Comparison of ENCODE assay signal across 18 cellular contexts in genomic region chr2:197208029-197208428, GRCh38.
DNase-seq lines count a peak whose midpoint lies in the region; ATAC-seq and TF ChIP-seq lines count a peak whose summit lies in the region.
"Had no signal": no experiment of that assay in that cellular context is flagged by ENCODE, and none has a peak within 500 bp of the region (broad histone marks: within the 10 kb centered on the region; RNA-seq: fewer than 3 reads in every experiment).

No MANE protein-coding gene starts in this region.

- peaks cover 36% of the 10 kb centered on the region for H3K36me3 Mint-ChIP-seq in CD8-positive, alpha-beta T cell
- H3K36me3 Mint-ChIP-seq in activated naive CD8-positive, alpha-beta T cell: peaks cover 6% of the 10 kb centered on the region
- H3K36me3 Mint-ChIP-seq in natural killer cell: no peaks in the 10 kb centered on the region
- H3K36me3 Mint-ChIP-seq in GM23338 (ENCODE audit: low read depth): no peaks in the 10 kb centered on the region

- peaks cover 96% of the 10 kb centered on the region for H3K4me1 Mint-ChIP-seq in CD8-positive, alpha-beta T cell (ENCODE audit: low read depth)
- peaks cover 95% of the 10 kb centered on the region for H3K4me1 Mint-ChIP-seq in activated naive CD8-positive, alpha-beta T cell (ENCODE audit: low read depth)
- H3K4me1 Mint-ChIP-seq in natural killer cell (peaks cover 94 to 96% of the 10 kb centered on the region in 2 donors), GM23338 (no peaks in the 10 kb centered on the region)

- no peaks in the 10 kb centered on the region for H4K20me1 ChIP-seq in PC-9 (ENCODE audit: insufficient read depth)
- H4K20me1 ChIP-seq in GM23338 (replicated peaks; ENCODE audit: insufficient read depth): no peaks in the 10 kb centered on the region

- POLR2A ChIA-PET in CD8-positive, alpha-beta T cell (lab: Charles Lee): interaction anchor here (1.5 to 17.9 kb wide), 7 partner anchors 11 to 115 kb away, joined by 3 to 288 read pairs (median 7); partner anchors contain the start of gene ANKRD44
- POLR2A ChIA-PET in PC-9 (lab: Charles Lee; ENCODE audit: unreplicated experiment): no interaction called here

- H3K4me2 ChIP-seq in PC-9: no peak overlapping the region
- H3K4me2 ChIP-seq in GM23338: no peak overlapping the region

- H3K36me3 ChIP-seq in CD8-positive, alpha-beta T cell (ENCODE audit: insufficient read depth, low read length): peaks cover 7% of the 10 kb centered on the region
- no peaks in the 10 kb centered on the region for H3K36me3 ChIP-seq in PC-9 (ENCODE audit: low read depth)
- no peaks in the 10 kb centered on the region for H3K36me3 ChIP-seq in GM23338 (ENCODE audit: insufficient read depth)
- H3K36me3 ChIP-seq: gastrocnemius medialis, prostate gland had no signal

- H3K27ac ChIP-seq in CD8-positive, alpha-beta T cell (ENCODE audit: low read depth, low read length): peak overlapping the region; percentile 87
- H3K27ac ChIP-seq in HL-60 (replicated peaks) (peak overlapping the region; percentile 33), PC-9 (no peak overlapping the region), GM23338 (ENCODE audit: low read depth) (no peak overlapping the region)
- H3K27ac ChIP-seq: gastrocnemius medialis, prostate gland, RWPE1 had no signal

- BruUV-seq in PC-9 (replicated peaks; lab: Mats Ljungman, UMichigan): no TSS peak

- no peaks in the 10 kb centered on the region for H3K27me3 Mint-ChIP-seq in CD8-positive, alpha-beta T cell (ENCODE audit: low read depth)
- no peaks in the 10 kb centered on the region for H3K27me3 Mint-ChIP-seq in activated naive CD8-positive, alpha-beta T cell
- H3K27me3 Mint-ChIP-seq in natural killer cell (ENCODE audit: low read depth in 2 of 2): no peaks in the 10 kb centered on the region
- peaks cover 2% of the 10 kb centered on the region for H3K27me3 Mint-ChIP-seq in GM23338 (ENCODE audit: insufficient read depth, low read depth, poor library complexity)

- intact Hi-C loops in CD8-positive, alpha-beta T cell (cut with DNase I, micrococcal nuclease): loop anchor here (10.0 kb wide), 2 partner anchors 307 to 1043 kb away; partner anchors contain the start of gene MOB4 (in 1 of the 2)
- intact Hi-C loops in natural killer cell (cut with micrococcal nuclease) (no loop called here), PC-9 (cut with micrococcal nuclease; ENCODE audit: unreplicated experiment) (no loop called here)

- peak overlapping the region; percentile 100 for H3K27ac Mint-ChIP-seq in CD8-positive, alpha-beta T cell
- peak overlapping the region; percentile 98 for H3K27ac Mint-ChIP-seq in activated naive CD8-positive, alpha-beta T cell
- H3K27ac Mint-ChIP-seq in natural killer cell (peak overlapping the region; percentile 91 to 96), GM23338 (no peak overlapping the region)

- H3K4me3 Mint-ChIP-seq in CD8-positive, alpha-beta T cell: peak overlapping the region; percentile 63
- H3K4me3 Mint-ChIP-seq in activated naive CD8-positive, alpha-beta T cell: peak overlapping the region; percentile 76
- H3K4me3 Mint-ChIP-seq in natural killer cell (peak overlapping the region; percentile 78), GM23338 (no peak overlapping the region)

- H2AFZ ChIP-seq in PC-9: no peak overlapping the region
- no peak overlapping the region for H2AFZ ChIP-seq in GM23338

- no peak for DNase-seq in CD8-positive, alpha-beta T cell
- DNase-seq in HL-60 (ENCODE audit: low read depth in 1 of 2, low spot score in 1 of 2): no peak
- no peak for DNase-seq in natural killer cell
- no peak for DNase-seq in amygdala (lab: John Stamatoyannopoulos, UW)
- DNase-seq in DMS53 (lab: John Stamatoyannopoulos, UW): no peak
- no peak for DNase-seq in PC-9
- DNase-seq in GM23338 (ENCODE audit: low spot score): no peak
- DNase-seq: activated CD8-positive, alpha-beta memory T cell treated with anti-CD3 and anti-CD28 coated beads, Interleukin-2, amount 50 U/mL, for 4 hours; body of pancreas; effector CD8-positive, alpha-beta T cell; gastrocnemius medialis; NCI-H1417 treated with DMSO at 0.1 percent for 48 hours; NCI-H524 treated with DMSO at 0.1 percent for 48 hours; T-helper 9 cell had no signal

- TF ChIP-seq CTCF in CD8-positive, alpha-beta T cell (IDR thresholded peaks at IDR 0.05): no peak
- TF ChIP-seq CTCF in HL-60 (IDR thresholded peaks at IDR 0.05; ENCODE audit: insufficient read depth, low read length) (no peak), natural killer cell (IDR thresholded peaks at IDR 0.05) (no peak), PC-9 (conservative IDR thresholded peaks at IDR 0.05) (no peak), GM23338 (conservative IDR thresholded peaks at IDR 0.05; ENCODE audit: low read depth in 2 of 2) (no peak)

- peaks cover 95% of the 10 kb centered on the region for H3K4me1 ChIP-seq in CD8-positive, alpha-beta T cell (ENCODE audit: insufficient read depth, low read length)
- H3K4me1 ChIP-seq in PC-9 (replicated peaks; ENCODE audit: insufficient read depth) (peaks cover 18% of the 10 kb centered on the region), GM23338 (ENCODE audit: insufficient read depth) (no peaks in the 10 kb centered on the region)
- H3K4me1 ChIP-seq: prostate gland had no signal

- H3K79me2 ChIP-seq in PC-9 (ENCODE audit: low read depth) (no peaks in the 10 kb centered on the region), GM23338 (replicated peaks; ENCODE audit: insufficient read depth) (no peaks in the 10 kb centered on the region)

- H3K4me3 ChIP-seq in CD8-positive, alpha-beta T cell (ENCODE audit: low read depth, low read length): peak overlapping the region; percentile 1
- H3K4me3 ChIP-seq in HL-60 (replicated peaks; ENCODE audit: insufficient read depth, low read length) (no peak overlapping the region), PC-9 (no peak overlapping the region), GM23338 (no peak overlapping the region)
- H3K4me3 ChIP-seq: body of pancreas, gastrocnemius medialis, K562, prostate gland had no signal

- CTCF ChIA-PET in CD8-positive, alpha-beta T cell (lab: Charles Lee): interaction anchor here (1.1 to 6.9 kb wide), 8 partner anchors 10 to 167 kb away, joined by 3 to 43 read pairs (median 8); partner anchors contain the start of gene ANKRD44
- CTCF ChIA-PET in PC-9 (lab: Charles Lee): interaction anchor here (0.5 kb wide), 1 partner anchor 157 kb away, joined by 3 read pairs; no protein-coding TSS in a partner anchor

- no peaks in the 10 kb centered on the region for H3K9me3 Mint-ChIP-seq in CD8-positive, alpha-beta T cell
- no peaks in the 10 kb centered on the region for H3K9me3 Mint-ChIP-seq in activated naive CD8-positive, alpha-beta T cell (ENCODE audit: low read depth)
- H3K9me3 Mint-ChIP-seq in natural killer cell: no peaks in the 10 kb centered on the region
- H3K9me3 Mint-ChIP-seq in GM23338: no peaks in the 10 kb centered on the region

- ATAC-seq in CD8-positive, alpha-beta T cell: no peak
- no peak for ATAC-seq in natural killer cell
- ATAC-seq in GM23338: no peak
- ATAC-seq: body of pancreas, gastrocnemius medialis, K562 had no signal

- no peaks in the 10 kb centered on the region for H3K27me3 ChIP-seq in CD8-positive, alpha-beta T cell (ENCODE audit: insufficient read depth, low read length)
- H3K27me3 ChIP-seq in HL-60 (ENCODE audit: insufficient read depth, poor library complexity, severe bottlenecking) (no peaks in the 10 kb centered on the region), PC-9 (ENCODE audit: insufficient read depth, low read depth) (no peaks in the 10 kb centered on the region), GM23338 (ENCODE audit: insufficient read depth) (no peaks in the 10 kb centered on the region)
- H3K27me3 ChIP-seq: body of pancreas, gastrocnemius medialis had no signal

- H3F3A ChIP-seq in PC-9 (ENCODE audit: insufficient read depth, low read depth): no peaks in the 10 kb centered on the region; the same call in 1 of the 2 replicates
- no peaks in the 10 kb centered on the region for H3F3A ChIP-seq in GM23338 (replicated peaks; ENCODE audit: low read depth)

- no peaks in the 10 kb centered on the region for H3K9me3 ChIP-seq in CD8-positive, alpha-beta T cell (ENCODE audit: low read length)
- H3K9me3 ChIP-seq in PC-9 (ENCODE audit: insufficient read depth, low read depth): no peaks in the 10 kb centered on the region
- H3K9me3 ChIP-seq: body of pancreas, gastrocnemius medialis, prostate gland had no signal

- H3K9me2 ChIP-seq in PC-9 (ENCODE audit: insufficient read depth) (no peaks in the 10 kb centered on the region), GM23338 (ENCODE audit: insufficient read depth) (no peaks in the 10 kb centered on the region)

TF ChIP-seq in GM23338, 12 proteins besides CTCF, POLR2A, EP300 and RAD21:
- TF ChIP-seq POLR2AphosphoS5 (IDR thresholded peaks at IDR 0.05; ENCODE audit: low read depth): no peak

Comparison
In these comparisons a context has a peak if more than half of its experiments do, and no peak if none do; other contexts are left out.
1. H3K27ac ChIP-seq: peak in CD8-positive, alpha-beta T cell (single experiment) and HL-60 (single experiment); none in PC-9 (single experiment) and GM23338 (single experiment).
2. intact Hi-C loops: an anchor here in CD8-positive, alpha-beta T cell (10.0 kb wide); none called in natural killer cell and PC-9.